In the genomic region with DNA sequence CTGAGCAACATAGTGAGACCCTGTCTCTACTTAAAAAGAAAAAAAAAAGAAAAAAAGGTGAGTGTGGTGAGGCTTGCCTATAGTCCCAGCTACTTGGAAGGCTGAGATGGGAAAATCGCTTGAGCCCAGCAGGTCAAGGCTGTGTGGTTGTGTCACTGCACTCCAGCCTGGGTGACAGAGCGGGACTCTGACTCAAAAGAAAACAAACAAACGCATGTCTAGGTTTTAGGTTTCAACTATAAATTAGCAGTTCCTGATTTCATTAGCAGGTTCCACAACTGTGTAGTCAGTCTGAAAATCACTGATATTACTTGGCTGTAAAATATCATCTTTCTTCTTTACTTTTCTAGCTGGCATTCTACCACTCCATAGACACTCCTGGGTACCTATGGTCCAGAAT, we compare ENCODE assay signal across 14 cellular contexts.
A peak's percentile ranks its signal among the peaks of the same experiment; 100 is the strongest.
DNase-seq lines count a peak whose midpoint lies in the region; ATAC-seq and TF ChIP-seq lines count a peak whose summit lies in the region.
"Had no signal": no experiment of that assay in that cellular context is flagged by ENCODE, and none has a peak within 500 bp of the region (broad histone marks: within the 10 kb centered on the region; RNA-seq: fewer than 3 reads in every experiment).

No MANE protein-coding gene starts in this region.

- no peaks in the 10 kb centered on the region for H3K9me3 ChIP-seq in uterus
- no peaks in the 10 kb centered on the region for H3K9me3 ChIP-seq in effector memory CD4-positive, alpha-beta T cell (ENCODE audit: control insufficient read depth, low read length)
- H3K9me3 ChIP-seq: heart right ventricle had no signal

- TF ChIP-seq POLR2A in uterus (IDR thresholded peaks at IDR 0.05) = no peak

- no peak for TF ChIP-seq CTCF in uterus (IDR thresholded peaks at IDR 0.05)
- no peak for TF ChIP-seq CTCF in foreskin keratinocyte (conservative IDR thresholded peaks at IDR 0.05)

- H3K27ac ChIP-seq in uterus (no peak overlapping the region), foreskin keratinocyte (no peak overlapping the region)
- H3K27ac ChIP-seq in effector memory CD4-positive, alpha-beta T cell (ENCODE audit: insufficient read depth, low read length, poor library complexity, severe bottlenecking) = no peak overlapping the region
- H3K27ac ChIP-seq: heart right ventricle had no signal

- DNase-seq in Caki2 (ENCODE audit: low read depth) (peak; percentile 38), uterus (no peak), glomerular visceral epithelial cell (ENCODE audit: extremely low spot score) (no peak), foreskin keratinocyte (no peak)
- DNase-seq in effector memory CD4-positive, alpha-beta T cell = no peak
- DNase-seq: 8988T; activated naive CD4-positive, alpha-beta T cell treated with anti-CD3 and anti-CD28 coated beads, Interleukin-2, amount 50 U/mL, for 16 hours; CD8-positive, alpha-beta memory T cell; heart right ventricle; NCI-H2029; small intestine had no signal

- ATAC-seq in GM18909 (IDR thresholded peaks at IDR 0.05; ENCODE audit: poor library complexity, unreplicated experiment) (peak; percentile 73), HG02571 (IDR thresholded peaks at IDR 0.05; ENCODE audit: unreplicated experiment) (peak; percentile 65), HG03354 (IDR thresholded peaks at IDR 0.05; ENCODE audit: poor library complexity, severe bottlenecking, unreplicated experiment) (peak; percentile 84), foreskin keratinocyte (no peak)
- ATAC-seq: heart right ventricle had no signal

- no peaks in the 10 kb centered on the region for H3K4me1 ChIP-seq in uterus
- H3K4me1 ChIP-seq in foreskin keratinocyte = no peaks in the 10 kb centered on the region
- no peaks in the 10 kb centered on the region for H3K4me1 ChIP-seq in effector memory CD4-positive, alpha-beta T cell (ENCODE audit: control insufficient read depth, insufficient read depth, low read length, poor library complexity, severe bottlenecking)
- H3K4me1 ChIP-seq: heart right ventricle had no signal

- intact Hi-C loops in uterus (cut with DNase I; ENCODE audit: low total_unique reads) = no loop called here

- H3K4me3 ChIP-seq in uterus = no peak overlapping the region
- no peak overlapping the region for H3K4me3 ChIP-seq in effector memory CD4-positive, alpha-beta T cell (ENCODE audit: insufficient read depth, low read depth, low read length, poor library complexity, severe bottlenecking)
- H3K4me3 ChIP-seq: heart right ventricle had no signal

- no peaks in the 10 kb centered on the region for H3K36me3 ChIP-seq in uterus
- H3K36me3 ChIP-seq in effector memory CD4-positive, alpha-beta T cell (ENCODE audit: control insufficient read depth, insufficient read depth, low read length) = no peaks in the 10 kb centered on the region
- H3K36me3 ChIP-seq: heart right ventricle had no signal

- in situ Hi-C loops in Caki2 (cut with HindIII; ENCODE audit: low pct_unique_long_range_greater_than_20kb, low sequenced_read_pairs) = no loop called here

- H3K27me3 ChIP-seq in uterus = no peaks in the 10 kb centered on the region
- no peaks in the 10 kb centered on the region for H3K27me3 ChIP-seq in foreskin keratinocyte
- H3K27me3 ChIP-seq in effector memory CD4-positive, alpha-beta T cell (replicated peaks; ENCODE audit: control insufficient read depth, insufficient read depth, low read length, poor library complexity, severe bottlenecking) = no peaks in the 10 kb centered on the region
- H3K27me3 ChIP-seq: heart right ventricle had no signal
